In the genomic region with DNA sequence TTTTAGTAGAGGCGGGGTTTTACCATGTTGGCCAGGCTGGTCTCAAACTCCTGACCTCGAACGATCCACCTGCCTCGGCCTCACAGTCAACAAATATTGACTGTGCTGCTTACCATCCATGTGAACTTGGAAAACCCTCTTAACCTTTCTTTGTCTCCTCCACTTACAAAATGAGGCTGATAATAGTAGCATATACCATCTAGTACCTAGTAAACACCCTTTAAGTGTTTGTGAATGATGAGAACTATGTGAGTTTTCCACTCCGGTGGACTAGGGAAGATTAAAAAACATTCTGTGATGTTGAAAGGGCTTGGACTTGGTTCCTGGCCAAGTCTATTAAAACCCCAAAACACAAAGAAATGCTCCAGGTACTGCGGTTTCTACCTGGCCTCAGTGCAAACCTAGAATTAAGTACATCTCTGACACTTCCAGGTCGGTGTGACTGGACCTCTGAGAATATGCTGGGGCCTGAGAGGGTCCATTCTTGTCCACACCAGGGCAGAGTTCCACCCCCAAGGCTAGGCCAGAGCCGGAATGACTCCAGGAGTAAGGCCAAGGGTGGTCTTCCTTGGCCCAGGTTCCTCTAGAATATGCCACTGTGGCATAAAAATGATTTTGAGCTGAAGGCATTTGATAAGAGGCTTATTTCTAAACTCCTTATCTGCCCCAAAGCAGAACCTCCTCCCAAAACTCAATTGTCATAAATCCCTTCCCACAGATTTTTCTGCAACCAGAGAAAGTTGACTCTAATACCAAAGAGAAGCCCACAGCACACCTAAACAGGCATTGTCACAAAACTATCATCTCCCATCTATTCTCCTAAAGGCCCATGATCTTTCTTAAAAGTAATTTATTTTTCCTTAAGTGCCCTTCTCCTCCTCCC, we compare ENCODE assay signal across 1 cellular context.
TF ChIP-seq lines count a peak whose summit lies in the region.

No MANE protein-coding gene starts in this region.

TF ChIP-seq in IMR-90, 13 proteins besides CTCF, POLR2A, EP300 and RAD21 (continued from another document):
- TF ChIP-seq BHLHE40 (IDR thresholded peaks at IDR 0.05; ENCODE audit: low read depth, low read length) (no peak), CHD1 (IDR thresholded peaks at IDR 0.05; ENCODE audit: low read depth, low read length) (no peak), SMC3 (IDR thresholded peaks at IDR 0.05; ENCODE audit: low read depth, low read length) (no peak)
TF ChIP-seq in IMR-90: peak in this region for 0.
